ENCODE assay signal across 26 cellular contexts in genomic region chr1:97097404-97097925, GRCh38.
"Had no signal": no experiment of that assay in that cellular context is flagged by ENCODE, and none has a peak within 500 bp of the region (broad histone marks: within the 10 kb centered on the region; RNA-seq: fewer than 3 reads in every experiment).

No MANE protein-coding gene starts in this region.

- H3K4me1 Mint-ChIP-seq: activated naive CD8-positive, alpha-beta T cell treated with anti-CD3 and anti-CD28 coated beads, Interleukin-2, amount 50 U/mL, for 24 hours; IgD-negative memory B cell had no signal

- H3K9me3 Mint-ChIP-seq: activated CD8-positive, alpha-beta T cell treated with anti-CD3 and anti-CD28 coated beads for 36 hours; activated naive CD4-positive, alpha-beta T cell treated with anti-CD3 and anti-CD28 coated beads, Interleukin-2, amount 50 U/mL, for 72 hours; activated naive CD8-positive, alpha-beta T cell treated with anti-CD3 and anti-CD28 coated beads, Interleukin-2, amount 50 U/mL, for 24 hours; activated T-helper 1 cell treated with anti-CD3 and anti-CD28 coated beads, Interleukin-12 subunit alpha, Interleukin-12 subunit beta, Interleukin-2, Interleukin-4 antibody, amounts not matched to agents 30 ng/mL and 10 ng/mL and 1 ng/mL, durations not matched to agents 14 hours and 24 hours and 36 hours; brain had no signal

- DNase-seq: activated CD4-positive, CD25-positive, alpha-beta regulatory T cell; activated CD8-positive, alpha-beta memory T cell treated with anti-CD3 and anti-CD28 coated beads, Interleukin-2, amount 50 U/mL, for 4 hours; activated CD8-positive, alpha-beta T cell treated with anti-CD3 and anti-CD28 coated beads for 36 hours; activated effector memory CD4-positive, alpha-beta T cell treated with anti-CD3 and anti-CD28 coated beads, Interleukin-2, amount 50 U/mL, for 16 hours; activated naive CD4-positive, alpha-beta T cell treated with Interleukin-2 at 50 U/mL for 16 hours; activated naive CD8-positive, alpha-beta T cell treated with anti-CD3 and anti-CD28 coated beads, Interleukin-2, amount 50 U/mL, for 24 hours; amniotic stem cell; KG1; NCI-H1092; NCI-H1417; NCI-H1930; NCI-H345; NCI-H510A; Peyer's patch; Right ventricle myocardium superior; SJCRH30; SK-N-SH; T-helper 1 cell had no signal

- H3K36me3 Mint-ChIP-seq: brain, IgD-negative memory B cell had no signal

- H3K4me3 Mint-ChIP-seq: activated CD8-positive, alpha-beta T cell treated with anti-CD3 and anti-CD28 coated beads for 36 hours; activated naive CD8-positive, alpha-beta T cell treated with anti-CD3 and anti-CD28 coated beads, Interleukin-2, amount 50 U/mL, for 24 hours; activated T-helper 1 cell treated with anti-CD3 and anti-CD28 coated beads, Interleukin-12 subunit alpha, Interleukin-12 subunit beta, Interleukin-2, Interleukin-4 antibody, amounts not matched to agents 30 ng/mL and 10 ng/mL and 1 ng/mL, durations not matched to agents 14 hours and 24 hours and 36 hours; brain; IgD-negative memory B cell had no signal

- H3K27ac Mint-ChIP-seq: activated CD8-positive, alpha-beta T cell treated with anti-CD3 and anti-CD28 coated beads for 36 hours; activated naive CD4-positive, alpha-beta T cell treated with anti-CD3 and anti-CD28 coated beads, Interleukin-2, amount 50 U/mL, for 72 hours; activated naive CD8-positive, alpha-beta T cell treated with anti-CD3 and anti-CD28 coated beads, Interleukin-2, amount 50 U/mL, for 24 hours; activated T-helper 1 cell treated with anti-CD3 and anti-CD28 coated beads, Interleukin-12 subunit alpha, Interleukin-12 subunit beta, Interleukin-2, Interleukin-4 antibody, amounts not matched to agents 30 ng/mL and 10 ng/mL and 1 ng/mL, durations not matched to agents 14 hours and 24 hours and 36 hours; brain; IgD-negative memory B cell had no signal

- H3K27ac ChIP-seq: ascending aorta, cardiac muscle cell, Peyer's patch, RWPE1, SJCRH30, VCaP had no signal

- H3K27me3 Mint-ChIP-seq: activated CD8-positive, alpha-beta T cell treated with anti-CD3 and anti-CD28 coated beads for 36 hours; activated naive CD8-positive, alpha-beta T cell treated with anti-CD3 and anti-CD28 coated beads, Interleukin-2, amount 50 U/mL, for 24 hours; brain; IgD-negative memory B cell had no signal

- ATAC-seq: activated CD8-positive, alpha-beta T cell treated with anti-CD3 and anti-CD28 coated beads for 36 hours; activated naive CD8-positive, alpha-beta T cell treated with anti-CD3 and anti-CD28 coated beads, Interleukin-2, amount 50 U/mL, for 24 hours had no signal
